ENCODE assay signal across 1 cellular context in the genomic region with DNA sequence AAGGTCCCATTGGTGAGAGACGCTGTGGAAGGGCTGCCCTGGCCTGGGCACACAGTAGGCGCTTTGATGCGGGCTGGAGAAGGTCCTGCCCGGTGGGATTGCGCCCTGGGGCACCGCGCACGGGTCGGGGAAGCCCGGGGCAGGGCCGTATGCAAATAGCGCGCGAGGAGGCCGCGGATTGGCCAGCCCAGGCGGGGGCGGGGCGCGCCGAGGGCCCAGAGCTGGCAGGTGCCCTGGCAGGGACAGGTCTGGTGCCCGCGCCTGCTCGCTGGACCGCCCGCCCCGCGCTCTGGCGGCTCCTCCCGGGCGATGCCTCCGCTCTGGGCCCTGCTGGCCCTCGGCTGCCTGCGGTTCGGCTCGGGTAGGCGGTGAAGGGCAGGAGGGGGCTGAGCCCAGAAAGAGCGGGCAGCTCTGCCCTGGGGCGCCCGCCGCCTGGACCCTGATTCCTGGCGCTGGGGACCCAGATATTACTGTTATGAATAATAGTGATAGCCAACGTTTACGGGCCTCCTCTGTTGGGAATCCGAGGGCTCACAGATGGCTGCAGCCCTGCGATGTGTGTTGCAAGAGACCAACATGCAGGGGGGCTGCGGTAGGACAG.
TF ChIP-seq lines count a peak whose summit lies in the region.

UPK3A (plus strand) TSS at position 245 of the 601 bp plus-strand sequence; CDS start at position 310, 65 bp downstream.

TF ChIP-seq in HepG2, 621 proteins besides CTCF, POLR2A, EP300 and RAD21 (continued from another document):
- TF ChIP-seq ZBTB40 (IDR thresholded peaks at IDR 0.05) (no peak), ZBTB40 (CRISPR knock-in tag; IDR thresholded peaks at IDR 0.05) (no peak), NCOA2 (CRISPR knock-in tag; IDR thresholded peaks at IDR 0.05) (no peak), GABPA (IDR thresholded peaks at IDR 0.05; ENCODE audit: low read depth, low read length) (no peak), GABPA (CRISPR knock-in tag; IDR thresholded peaks at IDR 0.05; ENCODE audit: low read depth) (no peak), ZMYM4 (CRISPR knock-in tag; IDR thresholded peaks at IDR 0.05) (no peak), RERE (CRISPR knock-in tag; IDR thresholded peaks at IDR 0.05; ENCODE audit: low read depth) (no peak), MEIS2 (CRISPR knock-in tag; IDR thresholded peaks at IDR 0.05) (no peak), E2F2 (CRISPR knock-in tag; IDR thresholded peaks at IDR 0.05; ENCODE audit: borderline replicate concordance) (no peak), ZNF83 (CRISPR knock-in tag; IDR thresholded peaks at IDR 0.05; ENCODE audit: borderline replicate concordance) (no peak), SSRP1 (CRISPR knock-in tag; IDR thresholded peaks at IDR 0.05) (no peak)
- TF ChIP-seq, protein P1, sequence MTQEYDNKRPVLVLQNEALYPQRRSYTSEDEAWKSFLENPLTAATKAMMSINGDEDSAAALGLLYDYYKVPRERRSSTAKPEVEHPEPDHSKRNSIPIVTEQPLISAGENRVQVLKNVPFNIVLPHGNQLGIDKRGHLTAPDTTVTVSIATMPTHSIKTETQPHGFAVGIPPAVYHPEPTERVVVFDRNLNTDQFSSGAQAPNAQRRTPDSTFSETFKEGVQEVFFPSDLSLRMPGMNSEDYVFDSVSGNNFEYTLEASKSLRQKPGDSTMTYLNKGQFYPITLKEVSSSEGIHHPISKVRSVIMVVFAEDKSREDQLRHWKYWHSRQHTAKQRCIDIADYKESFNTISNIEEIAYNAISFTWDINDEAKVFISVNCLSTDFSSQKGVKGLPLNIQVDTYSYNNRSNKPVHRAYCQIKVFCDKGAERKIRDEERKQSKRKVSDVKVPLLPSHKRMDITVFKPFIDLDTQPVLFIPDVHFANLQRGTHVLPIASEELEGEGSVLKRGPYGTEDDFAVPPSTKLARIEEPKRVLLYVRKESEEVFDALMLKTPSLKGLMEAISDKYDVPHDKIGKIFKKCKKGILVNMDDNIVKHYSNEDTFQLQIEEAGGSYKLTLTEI (CRISPR knock-in tag; conservative IDR thresholded peaks at IDR 0.05), result no peak
TF ChIP-seq in HepG2: peak in this region for 0.
